ENCODE assay signal across 18 cellular contexts in the genomic region with DNA sequence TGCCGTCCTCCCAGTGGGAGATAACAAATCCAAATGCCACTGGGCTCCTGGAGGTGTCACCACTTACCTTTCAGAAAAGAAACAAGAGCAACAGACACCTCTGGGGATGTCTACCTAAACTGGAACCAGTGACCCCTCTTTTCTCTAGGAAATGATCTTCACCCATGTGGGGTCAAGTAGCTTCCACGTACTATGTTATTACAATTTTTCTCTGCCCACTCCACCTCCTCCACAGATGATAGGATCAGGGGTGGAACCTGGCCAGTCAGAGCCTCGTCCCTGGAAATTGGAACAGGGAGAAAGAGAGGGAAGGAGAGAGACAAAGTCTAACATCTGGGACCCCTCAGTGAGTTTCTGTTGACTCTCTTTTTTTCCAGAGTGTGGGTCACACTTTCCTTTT. TPM values are rescaled to one million over a fixed set of nuclear protein-coding genes. Genes with fewer than 3 reads are reported as not detected.
A peak's percentile ranks its signal among the peaks of the same experiment; 100 is the strongest.
DNase-seq lines count a peak whose midpoint lies in the region; ATAC-seq, FAIRE-seq and TF ChIP-seq lines count a peak whose summit lies in the region.
"Had no signal": no experiment of that assay in that cellular context is flagged by ENCODE, and none has a peak within 500 bp of the region (broad histone marks: within the 10 kb centered on the region; RNA-seq: fewer than 3 reads in every experiment).

No MANE protein-coding gene starts in this region.

- ATAC-seq in CD4-positive, CD25-positive, alpha-beta regulatory T cell (ENCODE audit: low read depth in 2 of 2), result no peak
- ATAC-seq: left colon had no signal

- H3T11ph ChIP-seq in H9 (ENCODE audit: low read length), result no peak overlapping the region

- no peaks in the 10 kb centered on the region for H3K27me3 Mint-ChIP-seq in CD4-positive, CD25-positive, alpha-beta regulatory T cell
- H3K27me3 Mint-ChIP-seq in H9 (ENCODE audit: low read depth) (peaks cover 8% of the 10 kb centered on the region), brain (peaks cover 10% of the 10 kb centered on the region)

- H3K79me1 ChIP-seq in H9 (ENCODE audit: insufficient read depth, low read depth, low read length, poor library complexity, severe bottlenecking) (no peaks in the 10 kb centered on the region), neuronal stem cell (ENCODE audit: low read depth, low read length) (no peaks in the 10 kb centered on the region)

- peaks cover 10% of the 10 kb centered on the region for H3K4me1 ChIP-seq in CD4-positive, CD25-positive, alpha-beta regulatory T cell (ENCODE audit: control insufficient read depth, insufficient read depth, low read length, poor library complexity, severe bottlenecking)
- H3K4me1 ChIP-seq in H9 (ENCODE audit: insufficient read depth, low read length) (peaks cover 12% of the 10 kb centered on the region), neuronal stem cell (ENCODE audit: control insufficient read depth in 2 of 2, insufficient read depth in 1 of 2, low read depth in 1 of 2, low read length in 2 of 2) (peaks cover 10 to 18% of the 10 kb centered on the region in 2 donors)

- no peak for TF ChIP-seq CTCF in H9 (conservative IDR thresholded peaks at IDR 0.05)
- TF ChIP-seq CTCF in brain (conservative IDR thresholded peaks at IDR 0.05), result no peak

- no peak overlapping the region for H4K5ac ChIP-seq in H9 (ENCODE audit: insufficient read length, low read depth, low read length)

- H3K4me2 ChIP-seq in H9 (ENCODE audit: insufficient read depth, insufficient read length, low read length) (no peak overlapping the region), neuronal stem cell (ENCODE audit: insufficient read depth, low read length, poor library complexity, severe bottlenecking) (no peak overlapping the region)

- no peak overlapping the region for H3K56ac ChIP-seq in H9 (ENCODE audit: insufficient read length, low read depth, low read length)

- no peak overlapping the region for H3K27ac ChIP-seq in CD4-positive, CD25-positive, alpha-beta regulatory T cell (ENCODE audit: insufficient read depth, low read length, poor library complexity, severe bottlenecking)
- H3K27ac ChIP-seq in H9 (ENCODE audit: insufficient read length, low read depth, low read length) (no peak overlapping the region), neuronal stem cell (replicated peaks; ENCODE audit: low read length) (no peak overlapping the region)

- H4K8ac ChIP-seq in H9 (replicated peaks; ENCODE audit: insufficient read length, low read depth, low read length) (no peak overlapping the region), neuronal stem cell (ENCODE audit: low read depth, low read length) (no peak overlapping the region)

- H3K14ac ChIP-seq in H9 (ENCODE audit: insufficient read depth, low read length) (no peak overlapping the region), neuronal stem cell (ENCODE audit: low read length) (no peak overlapping the region)

- WGBS in H9 (ENCODE audit: extremely low coverage, insufficient read length, low lambda C conversion rate), result no CpG with 5 or more reads among the region's 3 CpGs
- WGBS in neuronal stem cell (ENCODE audit: extremely low coverage in 2 of 2, insufficient read length in 2 of 2, insufficient replicate concordance in 1 of 2), 2 donors, result no CpG with 5 or more reads among the region's 3 CpGs

- DNase-seq in CD4-positive, CD25-positive, alpha-beta regulatory T cell, result no peak
- DNase-seq in H9 (no peak), neuronal stem cell (ENCODE audit: low spot score) (no peak), frontal cortex (ENCODE audit: low spot score in 2 of 2) (no peak), cerebellum (ENCODE audit: low spot score) (no peak)
- DNase-seq in effector CD8-positive, alpha-beta T cell (lab: John Stamatoyannopoulos, UW), result no peak
- DNase-seq: activated CD4-positive, CD25-positive, alpha-beta regulatory T cell treated with anti-CD3 and anti-CD28 coated beads, Interleukin-2, amount 50 U/mL, for 72 hours; AML-193; amniotic stem cell; HFFc6; left colon; NCI-H526 treated with DMSO at 0.1 percent for 48 hours; sigmoid colon; stimulated activated CD4-positive, alpha-beta T cell treated with anti-CD3 and anti-CD28 coated beads, Interleukin-1b, Interleukin-23, amount 100 ng/mL, for 48 hours; stomach had no signal

- H3K79me2 ChIP-seq in H9 (ENCODE audit: insufficient read depth, low read length), result no peaks in the 10 kb centered on the region

- H2BK15ac ChIP-seq in H9 (ENCODE audit: low read depth, low read length), result no peak overlapping the region
- H2BK15ac ChIP-seq in neuronal stem cell (ENCODE audit: low read length), result no peak overlapping the region

- H2BK12ac ChIP-seq in H9 (ENCODE audit: insufficient read length, low read depth, low read length), result no peak overlapping the region
- H2BK12ac ChIP-seq in neuronal stem cell (ENCODE audit: low read length), result no peak overlapping the region

- no peak overlapping the region for H3K9ac ChIP-seq in H9 (ENCODE audit: extremely low read depth, insufficient read length, low read length)
- no peak overlapping the region for H3K9ac ChIP-seq in neuronal stem cell (ENCODE audit: low read depth, low read length, poor library complexity)

- no peaks in the 10 kb centered on the region for H3K9me3 ChIP-seq in CD4-positive, CD25-positive, alpha-beta regulatory T cell (ENCODE audit: control insufficient read depth in 2 of 2, low read length in 2 of 2)
- H3K9me3 ChIP-seq in H9 (ENCODE audit: control insufficient read depth, low read depth, low read length), result no peaks in the 10 kb centered on the region
- no peaks in the 10 kb centered on the region for H3K9me3 ChIP-seq in neuronal stem cell (replicated peaks in 1 of 2; ENCODE audit: control insufficient read depth in 2 of 2, insufficient read depth in 1 of 2, low read depth in 1 of 2, low read length in 2 of 2)
- H3K9me3 ChIP-seq: sigmoid colon, stomach had no signal

- H3K23me2 ChIP-seq in H9 (ENCODE audit: insufficient read length, low read depth, low read length, poor library complexity, severe bottlenecking), result peaks cover 19% of the 10 kb centered on the region

- H3K36me3 Mint-ChIP-seq in CD4-positive, CD25-positive, alpha-beta regulatory T cell, result no peaks in the 10 kb centered on the region
- H3K36me3 Mint-ChIP-seq in H9 (ENCODE audit: insufficient read depth in 1 of 3, low read depth in 3 of 3) (peaks cover 0 to 2% (median 0%) of the 10 kb centered on the region in 3 experiments; a peak in 3 of 7 replicates), brain (no peaks in the 10 kb centered on the region)
- H3K36me3 Mint-ChIP-seq: mesothelial cell of epicardium had no signal

- H4K20me1 ChIP-seq in H9 (ENCODE audit: control insufficient read depth, insufficient read depth, insufficient read length), result no peaks in the 10 kb centered on the region

- H2AFZ ChIP-seq in H9 (ENCODE audit: low read length), result no peak overlapping the region
- no peak overlapping the region for H2AFZ ChIP-seq in neuronal stem cell (ENCODE audit: low read length)

- peaks cover 0 to 1% (median 0%) of the 10 kb centered on the region in 7 donors for H3K9me3 Mint-ChIP-seq in CD4-positive, CD25-positive, alpha-beta regulatory T cell
- H3K9me3 Mint-ChIP-seq in H9 (peaks cover 4 to 6% of the 10 kb centered on the region in 2 experiments; a peak in 4 of 5 replicates), brain (peaks cover 0 to 8% (median 0%) of the 10 kb centered on the region in 5 experiments)
- H3K9me3 Mint-ChIP-seq: HFFc6, mesothelial cell of epicardium had no signal

- H3K27me3 ChIP-seq in CD4-positive, CD25-positive, alpha-beta regulatory T cell (ENCODE audit: control insufficient read depth, insufficient read depth, low read length), result no peaks in the 10 kb centered on the region
- no peaks in the 10 kb centered on the region; the same call in 1 of the 2 replicates for H3K27me3 ChIP-seq in H9 (ENCODE audit: insufficient read depth, low read length)
- H3K27me3 ChIP-seq in neuronal stem cell (ENCODE audit: control insufficient read depth in 3 of 3, insufficient read depth in 3 of 3, low read depth in 1 of 3, low read length in 3 of 3), result peaks cover 0 to 8% (median 0%) of the 10 kb centered on the region in 3 experiments
- H3K27me3 ChIP-seq: sigmoid colon, stomach had no signal

- H3K36me3 ChIP-seq in CD4-positive, CD25-positive, alpha-beta regulatory T cell (ENCODE audit: control insufficient read depth, insufficient read depth, low read length), result no peaks in the 10 kb centered on the region
- no peaks in the 10 kb centered on the region for H3K36me3 ChIP-seq in neuronal stem cell (replicated peaks in 1 of 2; ENCODE audit: control insufficient read depth in 2 of 2, insufficient read depth in 2 of 2, low read length in 2 of 2)
- H3K36me3 ChIP-seq: sigmoid colon, stomach had no signal

- peak overlapping the region in 3 of 4 donors; percentile 59 to 89 (median 70) for H3K4me3 Mint-ChIP-seq in CD4-positive, CD25-positive, alpha-beta regulatory T cell
- peak overlapping the region; percentile 16 to 59; a peak in 3 of 5 replicates for H3K4me3 Mint-ChIP-seq in H9
- H3K4me3 Mint-ChIP-seq in brain, result peak overlapping the region in 4 of 5 experiments; percentile 26 to 98 (median 64)
- H3K4me3 Mint-ChIP-seq: HFFc6, mesothelial cell of epicardium had no signal

- FAIRE-seq in frontal cortex (lab: Jason Lieb, UNC), result no peak
- FAIRE-seq: endothelial cell of umbilical vein had no signal

- H3K4ac ChIP-seq in H9 (ENCODE audit: low read depth, low read length), result no peak overlapping the region
- no peak overlapping the region for H3K4ac ChIP-seq in neuronal stem cell (ENCODE audit: low read length)

- H3K4me1 Mint-ChIP-seq in CD4-positive, CD25-positive, alpha-beta regulatory T cell, result peaks cover 0 to 24% (median 4%) of the 10 kb centered on the region in 4 donors
- H3K4me1 Mint-ChIP-seq in H9 (peaks cover 40 to 41% of the 10 kb centered on the region in 2 experiments), brain (peaks cover 33% of the 10 kb centered on the region)

- H3K23ac ChIP-seq in H9 (ENCODE audit: insufficient read length, low read depth, low read length) (no peak overlapping the region), neuronal stem cell (ENCODE audit: low read depth, low read length, poor library complexity) (no peak overlapping the region)

- H2BK5ac ChIP-seq in H9 (ENCODE audit: insufficient read length, low read length) (no peak overlapping the region), neuronal stem cell (ENCODE audit: low read length) (no peak overlapping the region)

- H2AK5ac ChIP-seq in H9 (ENCODE audit: insufficient read length, low read length) (no peak overlapping the region), neuronal stem cell (ENCODE audit: low read depth, low read length) (no peak overlapping the region)

- no peak overlapping the region for H2BK20ac ChIP-seq in H9 (ENCODE audit: low read depth, low read length, poor library complexity, severe bottlenecking)

- H2BK120ac ChIP-seq in H9 (ENCODE audit: low read depth, low read length, poor library complexity, severe bottlenecking), result no peak overlapping the region
- H2BK120ac ChIP-seq in neuronal stem cell (ENCODE audit: low read depth, low read length), result peak overlapping the region; percentile 52

- H3K4me3 ChIP-seq in CD4-positive, CD25-positive, alpha-beta regulatory T cell (ENCODE audit: low read depth, low read length), result no peak overlapping the region
- H3K4me3 ChIP-seq in neuronal stem cell (ENCODE audit: low read length in 2 of 2), result no peak overlapping the region
- H3K4me3 ChIP-seq: sigmoid colon, stomach had no signal

- H3K18ac ChIP-seq in H9 (ENCODE audit: insufficient read length, low read depth, low read length) (no peak overlapping the region), neuronal stem cell (ENCODE audit: low read length) (no peak overlapping the region)

- H4K91ac ChIP-seq in H9 (ENCODE audit: insufficient read length, low read depth, low read length), result no peak overlapping the region
- no peak overlapping the region for H4K91ac ChIP-seq in neuronal stem cell (ENCODE audit: low read depth, low read length, poor library complexity)

- no peak overlapping the region for H3K27ac Mint-ChIP-seq in CD4-positive, CD25-positive, alpha-beta regulatory T cell
- peak overlapping the region in 2 of 3 experiments; percentile 89 to 93; a peak in 4 of 7 replicates for H3K27ac Mint-ChIP-seq in H9
- H3K27ac Mint-ChIP-seq in brain, result peak overlapping the region in 4 of 5 experiments; percentile 7 to 81 (median 71)
- H3K27ac Mint-ChIP-seq: HFFc6, mesothelial cell of epicardium had no signal

RNA-seq across cellular contexts. Expression of a gene that starts 50.1 kb away (rescaled TPM):
- 408 TPM for total RNA-seq in CD4-positive, CD25-positive, alpha-beta regulatory T cell
- polyA plus RNA-seq in CD4-positive, CD25-positive, alpha-beta regulatory T cell, result 1,000 to 10,000 TPM in 2 of 4 donors, 100 to 1,000 TPM in 2; 858 to 1,137 (median 1,025) TPM
- 1,129 and 1,182 TPM in 2 replicates for total RNA-seq in H9 (2021)
- polyA plus RNA-seq in brain (ENCODE audit: insufficient read depth, low read depth, low replicate concordance), result 1,542 TPM
- 2,556 TPM for polyA plus RNA-seq in neuronal stem cell (2013, experiment 1 of 2)
- 2,683 TPM for polyA plus RNA-seq in neuronal stem cell (2013, experiment 2 of 2)
- 377 TPM for total RNA-seq in frontal cortex
- 334 TPM for total RNA-seq in cerebellum

Comparison
In these comparisons a context has a peak if more than half of its experiments do, and no peak if none do; other contexts are left out.
1. H3K27ac Mint-ChIP-seq: peak in H9 (2 of 3) and brain (4 of 5); none in CD4-positive, CD25-positive, alpha-beta regulatory T cell (0 of 3).
2. Peak in every context shown above with its lines, with median percentiles within 50 percentile points of each other: H3K4me3 Mint-ChIP-seq.